In genomic region chr3:176562381-176562780, GRCh38 we compare ENCODE assay signal across 15 cellular contexts.
"Had no signal": no experiment of that assay in that cellular context is flagged by ENCODE, and none has a peak within 500 bp of the region (broad histone marks: within the 10 kb centered on the region; RNA-seq: fewer than 3 reads in every experiment).

No MANE protein-coding gene starts in this region.

- DNase-seq: activated B cell treated with CpG ODN at 0.5 μM for 24 hours; activated CD4-positive, alpha-beta memory T cell treated with anti-CD3 and anti-CD28 coated beads for 36 hours; activated CD4-positive, alpha-beta T cell treated with anti-CD3 and anti-CD28 coated beads for 4 hours; activated gamma-delta T cell treated with Interleukin-2 at 50 U/mL for 16 hours; activated T-cell treated with anti-CD3 and anti-CD28 coated beads for 4 hours; adrenal gland; foreskin fibroblast; left colon; lower lobe of right lung; stimulated activated CD4-positive, alpha-beta T cell treated with anti-CD3 and anti-CD28 coated beads, Interleukin-4, amount 100 ng/mL, for 24 hours; upper lobe of left lung had no signal

- ATAC-seq: activated naive CD4-positive, alpha-beta T cell treated with anti-CD3 and anti-CD28 coated beads, Interleukin-2, amount 50 U/mL, for 72 hours; left colon; lower lobe of right lung; natural killer cell treated with Interleukin-12 subunit alpha and Interleukin-12 subunit beta and Interleukin-15 and Interleukin-18, amount 100 ng/mL, for 72 hours; sciatic nerve; stimulated activated effector memory CD8-positive, alpha-beta T cell treated with anti-CD3 and anti-CD28 coated beads, Interleukin-12 subunit alpha, Interleukin-12 subunit beta, amount 100 ng/mL, for 72 hours had no signal
